ENCODE assay signal across 24 cellular contexts in the genomic region with DNA sequence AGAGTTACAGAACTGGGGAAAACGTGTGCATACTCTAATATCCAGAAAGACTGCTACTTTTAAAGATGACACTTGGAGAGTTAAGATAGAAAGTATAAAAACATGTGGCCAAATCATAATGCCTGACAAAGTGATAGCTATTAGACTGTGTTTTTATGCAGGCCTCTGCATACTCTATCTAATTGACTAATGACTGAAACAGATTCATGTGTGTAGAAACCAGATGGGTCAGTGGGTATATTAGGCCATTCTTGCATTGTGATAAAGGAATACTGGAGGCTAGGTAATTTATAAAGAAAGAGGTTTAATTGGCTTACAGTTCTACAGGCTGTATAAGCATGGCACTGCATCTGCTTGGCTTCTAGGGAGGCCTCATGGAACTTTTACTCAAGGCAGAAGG.
"Had no signal": no experiment of that assay in that cellular context is flagged by ENCODE, and none has a peak within 500 bp of the region (broad histone marks: within the 10 kb centered on the region; RNA-seq: fewer than 3 reads in every experiment).

No MANE protein-coding gene starts in this region.

- H3K4me3 Mint-ChIP-seq: activated CD4-positive, alpha-beta memory T cell treated with anti-CD3 and anti-CD28 coated beads, Interleukin-2, amount 10 ng/mL, durations not matched to agents 7 days and 5 days; activated CD4-positive, alpha-beta T cell treated with anti-CD3 and anti-CD28 coated beads, Interleukin-2, amount 10 ng/mL, durations not matched to agents 7 days and 5 days; activated naive CD4-positive, alpha-beta T cell treated with anti-CD3 and anti-CD28 coated beads, Interleukin-2, amount 10 ng/mL, durations not matched to agents 7 days and 5 days; activated naive CD8-positive, alpha-beta T cell treated with anti-CD3 and anti-CD28 coated beads, Interleukin-2, amount 10 ng/mL, durations not matched to agents 7 days and 5 days; activated T-cell treated with anti-CD3 and anti-CD28 coated beads, Interleukin-2, amount 50 U/mL, for 24 hours; activated T-cell treated with anti-CD3 and anti-CD28 coated beads, Interleukin-2, amount 50 U/mL, for 72 hours; brain; central memory CD8-positive, alpha-beta T cell; dendritic cell treated with granulocyte-macrophage colony-stimulating factor and Interleukin-4, amounts not matched to agents 40 ng/mL and 50 ng/mL, for 4 days; endodermal cell had no signal

- DNase-seq: activated CD4-positive, alpha-beta memory T cell treated with anti-CD3 and anti-CD28 coated beads, Interleukin-2, amount 10 ng/mL, durations not matched to agents 7 days and 5 days; activated CD4-positive, alpha-beta T cell treated with anti-CD3 and anti-CD28 coated beads for 1 hour; activated CD4-positive, alpha-beta T cell treated with anti-CD3 and anti-CD28 coated beads for 4 hours; activated CD4-positive, alpha-beta T cell treated with anti-CD3 and anti-CD28 coated beads, Interleukin-2, amount 10 ng/mL, durations not matched to agents 7 days and 5 days; activated CD4-positive, alpha-beta T cell treated with anti-CD3 and anti-CD28 coated beads, Interleukin-2, amount 50 U/mL, for 4 hours; activated CD8-positive, alpha-beta memory T cell treated with anti-CD3 and anti-CD28 coated beads, Interleukin-2, amount 50 U/mL, for 48 hours; activated gamma-delta T cell; activated naive CD4-positive, alpha-beta T cell; activated naive CD4-positive, alpha-beta T cell treated with anti-CD3 and anti-CD28 coated beads, Interleukin-2, amount 10 ng/mL, durations not matched to agents 7 days and 5 days; activated naive CD8-positive, alpha-beta T cell treated with anti-CD3 and anti-CD28 coated beads, Interleukin-2, amount 10 ng/mL, durations not matched to agents 7 days and 5 days; activated T-cell treated with anti-CD3 and anti-CD28 coated beads for 4 hours; activated T-cell treated with anti-CD3 and anti-CD28 coated beads, Interleukin-2, amount 50 U/mL, for 24 hours; activated T-cell treated with anti-CD3 and anti-CD28 coated beads, Interleukin-2, amount 50 U/mL, for 72 hours; dorsolateral prefrontal cortex; effector memory CD4-positive, alpha-beta T cell; endodermal cell; foreskin fibroblast; heart left ventricle; T-helper 2 cell had no signal

- H3K4me1 Mint-ChIP-seq: activated CD4-positive, alpha-beta memory T cell treated with anti-CD3 and anti-CD28 coated beads, Interleukin-2, amount 10 ng/mL, durations not matched to agents 7 days and 5 days; activated CD4-positive, alpha-beta T cell treated with anti-CD3 and anti-CD28 coated beads, Interleukin-2, amount 10 ng/mL, durations not matched to agents 7 days and 5 days; activated naive CD4-positive, alpha-beta T cell treated with anti-CD3 and anti-CD28 coated beads, Interleukin-2, amount 10 ng/mL, durations not matched to agents 7 days and 5 days; activated naive CD8-positive, alpha-beta T cell treated with anti-CD3 and anti-CD28 coated beads, Interleukin-2, amount 10 ng/mL, durations not matched to agents 7 days and 5 days; central memory CD8-positive, alpha-beta T cell had no signal

- H3K9me3 Mint-ChIP-seq: activated CD4-positive, alpha-beta memory T cell treated with anti-CD3 and anti-CD28 coated beads, Interleukin-2, amount 10 ng/mL, durations not matched to agents 7 days and 5 days; activated CD4-positive, alpha-beta T cell treated with anti-CD3 and anti-CD28 coated beads, Interleukin-2, amount 10 ng/mL, durations not matched to agents 7 days and 5 days; activated naive CD4-positive, alpha-beta T cell treated with anti-CD3 and anti-CD28 coated beads, Interleukin-2, amount 10 ng/mL, durations not matched to agents 7 days and 5 days; activated naive CD4-positive, alpha-beta T cell treated with anti-CD3 and anti-CD28 coated beads, Interleukin-2, amount 50 U/mL, for 72 hours; activated naive CD8-positive, alpha-beta T cell treated with anti-CD3 and anti-CD28 coated beads, Interleukin-2, amount 10 ng/mL, durations not matched to agents 7 days and 5 days; activated T-cell treated with anti-CD3 and anti-CD28 coated beads, Interleukin-2, amount 50 U/mL, for 24 hours; activated T-cell treated with anti-CD3 and anti-CD28 coated beads, Interleukin-2, amount 50 U/mL, for 72 hours; central memory CD8-positive, alpha-beta T cell; dendritic cell treated with granulocyte-macrophage colony-stimulating factor and Interleukin-4, amounts not matched to agents 40 ng/mL and 50 ng/mL, for 4 days; endodermal cell had no signal

- H3K27ac Mint-ChIP-seq: activated CD4-positive, alpha-beta memory T cell treated with anti-CD3 and anti-CD28 coated beads, Interleukin-2, amount 10 ng/mL, durations not matched to agents 7 days and 5 days; activated CD4-positive, alpha-beta T cell treated with anti-CD3 and anti-CD28 coated beads, Interleukin-2, amount 10 ng/mL, durations not matched to agents 7 days and 5 days; activated naive CD4-positive, alpha-beta T cell treated with anti-CD3 and anti-CD28 coated beads, Interleukin-2, amount 10 ng/mL, durations not matched to agents 7 days and 5 days; activated naive CD4-positive, alpha-beta T cell treated with anti-CD3 and anti-CD28 coated beads, Interleukin-2, amount 50 U/mL, for 72 hours; activated naive CD8-positive, alpha-beta T cell treated with anti-CD3 and anti-CD28 coated beads, Interleukin-2, amount 10 ng/mL, durations not matched to agents 7 days and 5 days; activated T-cell treated with anti-CD3 and anti-CD28 coated beads, Interleukin-2, amount 50 U/mL, for 24 hours; activated T-cell treated with anti-CD3 and anti-CD28 coated beads, Interleukin-2, amount 50 U/mL, for 72 hours; endodermal cell had no signal

- H3K27me3 Mint-ChIP-seq: activated CD4-positive, alpha-beta T cell treated with anti-CD3 and anti-CD28 coated beads, Interleukin-2, amount 10 ng/mL, durations not matched to agents 7 days and 5 days; activated naive CD4-positive, alpha-beta T cell treated with anti-CD3 and anti-CD28 coated beads, Interleukin-2, amount 10 ng/mL, durations not matched to agents 7 days and 5 days; activated naive CD8-positive, alpha-beta T cell treated with anti-CD3 and anti-CD28 coated beads, Interleukin-2, amount 10 ng/mL, durations not matched to agents 7 days and 5 days; activated T-cell treated with anti-CD3 and anti-CD28 coated beads, Interleukin-2, amount 50 U/mL, for 24 hours; brain; central memory CD8-positive, alpha-beta T cell had no signal

- H3K36me3 Mint-ChIP-seq: activated naive CD4-positive, alpha-beta T cell treated with anti-CD3 and anti-CD28 coated beads, Interleukin-2, amount 10 ng/mL, durations not matched to agents 7 days and 5 days; activated naive CD4-positive, alpha-beta T cell treated with anti-CD3 and anti-CD28 coated beads, Interleukin-2, amount 50 U/mL, for 72 hours; activated naive CD8-positive, alpha-beta T cell treated with anti-CD3 and anti-CD28 coated beads, Interleukin-2, amount 10 ng/mL, durations not matched to agents 7 days and 5 days had no signal

- ATAC-seq: activated naive CD4-positive, alpha-beta T cell treated with anti-CD3 and anti-CD28 coated beads, Interleukin-2, amount 50 U/mL, for 72 hours; activated T-cell treated with anti-CD3 and anti-CD28 coated beads, Interleukin-2, amount 50 U/mL, for 72 hours; esophagus mucosa; heart left ventricle had no signal
